ENCODE assay signal across 12 cellular contexts in the genomic region with DNA sequence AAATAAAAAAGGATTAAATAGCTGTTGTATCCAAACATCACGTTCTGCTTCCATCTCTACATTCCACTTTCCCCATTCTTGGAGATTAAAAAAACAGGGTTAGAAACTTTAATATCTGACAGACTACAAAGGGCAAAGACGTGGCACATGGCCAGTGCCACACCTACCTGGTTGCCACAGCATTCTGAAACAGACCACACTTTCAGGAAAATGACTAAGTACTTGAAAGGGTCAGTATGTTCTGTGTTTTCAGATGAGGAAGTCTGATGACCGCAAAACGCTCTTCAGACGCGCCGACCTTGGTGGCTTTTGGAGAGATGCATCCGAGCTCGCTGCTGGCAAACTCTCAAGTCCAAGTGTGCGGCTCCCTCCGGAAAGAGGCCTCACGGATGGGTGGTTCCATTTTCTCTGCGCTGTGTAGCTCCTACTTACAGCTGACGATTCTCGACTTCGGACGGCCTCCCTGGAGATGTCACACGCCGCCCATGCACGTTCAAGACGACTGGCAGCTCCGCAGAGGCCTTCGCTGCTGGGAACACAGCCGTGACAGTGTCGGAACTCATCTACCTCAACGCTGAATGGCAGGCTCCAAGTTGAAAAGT. TPM values are rescaled to one million over a fixed set of nuclear protein-coding genes. Genes with fewer than 3 reads are reported as not detected.
DNase-seq lines count a peak whose midpoint lies in the region; ATAC-seq and TF ChIP-seq lines count a peak whose summit lies in the region.
"Had no signal": no experiment of that assay in that cellular context is flagged by ENCODE, and none has a peak within 500 bp of the region (broad histone marks: within the 10 kb centered on the region; RNA-seq: fewer than 3 reads in every experiment).

No MANE protein-coding gene starts in this region.

- WGBS in body of pancreas, 2 donors: 82 to 88% methylated on average over 26 of the region's 26 CpGs

- peak overlapping the region in 1 of 4 donors; percentile 15 for H3K27ac ChIP-seq in body of pancreas
- H3K27ac ChIP-seq: SJSA1 had no signal

- ATAC-seq in body of pancreas (peak; percentile 34), GM21717 (IDR thresholded peaks at IDR 0.05; ENCODE audit: unreplicated experiment) (no peak), GM19395 (IDR thresholded peaks at IDR 0.05; ENCODE audit: unreplicated experiment) (no peak), HG03196 (IDR thresholded peaks at IDR 0.05; ENCODE audit: unreplicated experiment) (no peak)

- H3K4me1 ChIP-seq in body of pancreas: no peaks in the 10 kb centered on the region
- H3K4me1 ChIP-seq: SJSA1 had no signal

- DNase-seq in CD1c-positive myeloid dendritic cell (ENCODE audit: extremely low spot score): peak; percentile 61
- DNase-seq in LoVo (ENCODE audit: low spot score): peak; percentile 90
- peak in 3 of 4 donors; percentile 33 to 53 (median 37) for DNase-seq in body of pancreas
- DNase-seq in mesenteric fat pad (ENCODE audit: low spot score): peak; percentile 88
- no peak for DNase-seq in SW 1271 (lab: John Stamatoyannopoulos, UW)
- DNase-seq: DMS53, nephron progenitor cell had no signal

- no peak for TF ChIP-seq CTCF in body of pancreas (IDR thresholded peaks at IDR 0.05)

- intact Hi-C loops in body of pancreas (cut with DNase I): no loop called here

- TF ChIP-seq POLR2A in body of pancreas (IDR thresholded peaks at IDR 0.05): no peak

- peaks cover 14 to 37% of the 10 kb centered on the region in 2 donors for H3K36me3 ChIP-seq in body of pancreas (replicated peaks in 1 of 2; ENCODE audit: insufficient read depth in 1 of 2, low read depth in 2 of 2)

- H3K27me3 ChIP-seq in body of pancreas: no peaks in the 10 kb centered on the region
- H3K27me3 ChIP-seq: dorsolateral prefrontal cortex had no signal

- H3K4me3 ChIP-seq in body of pancreas: no peak overlapping the region
- H3K4me3 ChIP-seq: dorsolateral prefrontal cortex, SJSA1 had no signal

- no peaks in the 10 kb centered on the region for H3K9me3 ChIP-seq in body of pancreas
- H3K9me3 ChIP-seq: SJSA1 had no signal

RNA-seq across cellular contexts. Expression of gene MAP1LC3B, which starts 15.5 kb away (rescaled TPM):
- total RNA-seq in body of pancreas (10 to 100 TPM; 18.5 to 22.8 TPM), mesenteric fat pad (78.6 TPM)

RNA-seq across cellular contexts. Expression of gene FBXO31, which starts 24.0 kb away (rescaled TPM):
- total RNA-seq in body of pancreas (10 to 100 TPM; 35.5 to 46.8 TPM), mesenteric fat pad (66.9 TPM)

Comparison
In these comparisons a context has a peak if more than half of its experiments do, and no peak if none do; other contexts are left out.
1. DNase-seq: peak in CD1c-positive myeloid dendritic cell (single experiment), LoVo (single experiment), body of pancreas (3 of 4) and mesenteric fat pad (single experiment); none in SW 1271 (0 of 2).